ENCODE assay signal across 19 cellular contexts in the genomic region with DNA sequence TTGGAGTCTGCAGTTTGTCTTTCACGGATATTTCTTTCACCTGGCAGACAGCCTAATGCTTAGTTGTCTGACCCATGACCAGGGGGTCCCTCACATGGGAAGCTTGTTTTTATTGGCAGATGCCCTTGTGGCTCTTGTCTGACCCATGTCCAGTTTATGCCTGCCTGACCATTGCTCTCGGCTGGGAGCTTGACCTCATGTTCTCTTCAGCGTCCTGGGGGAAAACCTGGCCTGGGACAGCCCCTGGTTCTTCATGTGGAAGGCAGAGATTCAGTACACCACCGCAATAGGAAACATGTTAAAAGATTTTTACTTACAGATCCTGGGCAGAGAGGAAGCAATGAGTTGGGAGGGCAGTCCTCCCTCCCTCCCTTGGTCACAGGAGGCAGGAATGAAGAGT.
DNase-seq lines count a peak whose midpoint lies in the region; ATAC-seq, FAIRE-seq and TF ChIP-seq lines count a peak whose summit lies in the region.
"Had no signal": no experiment of that assay in that cellular context is flagged by ENCODE, and none has a peak within 500 bp of the region (broad histone marks: within the 10 kb centered on the region; RNA-seq: fewer than 3 reads in every experiment).

No MANE protein-coding gene starts in this region.

- peak; percentile 20 for DNase-seq in left cardiac atrium
- no peak for DNase-seq in right cardiac atrium
- no peak for DNase-seq in coronary artery (ENCODE audit: low spot score)
- no peak for DNase-seq in transverse colon
- no peak for DNase-seq in stimulated activated CD4-positive, alpha-beta T cell treated with anti-CD3 and anti-CD28 coated beads, Interleukin-2, amount 100 ng/mL, for 24 hours
- DNase-seq in D721Med (ENCODE audit: insufficient read length, low spot score) = no peak
- DNase-seq in Ammon's horn (ENCODE audit: low spot score) = no peak
- DNase-seq: CD8-positive, alpha-beta memory T cell; DMS79 treated with DMSO at 0.1 percent for 48 hours; GM23248; KBM-7; NCI-H1417 treated with DMSO at 0.1 percent for 48 hours; NCI-H2029; NCI-H774; PC-9 had no signal

- in situ Hi-C loops in transverse colon (cut with MboI; ENCODE audit: low pct_ligation_motif_present in 1 of 4, low pct_unique_long_range_greater_than_20kb in 1 of 4, low sequenced_read_pairs in 3 of 4) = no loop called here

- no peaks in the 10 kb centered on the region for H3K27me3 ChIP-seq in right cardiac atrium (ENCODE audit: control insufficient read depth, insufficient read depth)
- no peaks in the 10 kb centered on the region for H3K27me3 ChIP-seq in rectal smooth muscle tissue (ENCODE audit: control insufficient read depth, insufficient read depth, low read length)
- H3K27me3 ChIP-seq in transverse colon = no peaks in the 10 kb centered on the region
- H3K27me3 ChIP-seq: BLaER1 treated with 17β-estradiol and CSF1 and Interleukin-3, amounts not matched to agents 10 nM and 100 nM had no signal

- no peak for FAIRE-seq in D721Med (lab: Jason Lieb, UNC)
- FAIRE-seq: A204.1, G401.6 had no signal

- intact Hi-C loops in left cardiac atrium (cut with DNase I) (no loop called here), right cardiac atrium (cut with DNase I) (no loop called here), transverse colon (cut with DNase I; ENCODE audit: low total_unique reads) (no loop called here)

- H3K4me3 ChIP-seq in right cardiac atrium (ENCODE audit: low read length) (no peak overlapping the region), coronary artery (no peak overlapping the region), rectal smooth muscle tissue (ENCODE audit: low read length) (no peak overlapping the region), transverse colon (no peak overlapping the region)
- H3K4me3 ChIP-seq: BLaER1 treated with 17β-estradiol and CSF1 and Interleukin-3, amounts not matched to agents 10 nM and 100 nM; GM23248; PC-9 had no signal

- no peaks in the 10 kb centered on the region for H3K9me3 ChIP-seq in right cardiac atrium (ENCODE audit: control insufficient read depth, low read length)
- no peaks in the 10 kb centered on the region for H3K9me3 ChIP-seq in transverse colon

- 45% methylated on average over 4 of the region's 4 CpGs for WGBS in right cardiac atrium
- WGBS in transverse colon (ENCODE audit: low coverage in 1 of 2), 2 donors = 79 to 83% methylated on average over 1 to 4 of the region's 4 CpGs

- TF ChIP-seq CTCF in coronary artery (IDR thresholded peaks at IDR 0.05) (no peak), transverse colon (IDR thresholded peaks at IDR 0.05) (no peak), D721Med (IDR thresholded peaks at IDR 0.05; ENCODE audit: insufficient read depth, missing control alignments) (no peak)

- no peaks in the 10 kb centered on the region for H3K4me1 ChIP-seq in right cardiac atrium (ENCODE audit: control insufficient read depth, insufficient read depth, low read length)
- peaks cover 42% of the 10 kb centered on the region for H3K4me1 ChIP-seq in rectal smooth muscle tissue (ENCODE audit: control insufficient read depth, insufficient read depth, low read length)
- H3K4me1 ChIP-seq in transverse colon = peaks cover 0 to 17% (median 8%) of the 10 kb centered on the region in 4 donors
- H3K4me1 ChIP-seq: BLaER1 treated with 17β-estradiol and CSF1 and Interleukin-3, amounts not matched to agents 10 nM and 100 nM had no signal

- TF ChIP-seq EP300 in transverse colon (IDR thresholded peaks at IDR 0.05; ENCODE audit: low read depth) = no peak

- no peak overlapping the region for H3K9ac ChIP-seq in rectal smooth muscle tissue (ENCODE audit: low read length)
- H3K9ac ChIP-seq: BLaER1 treated with 17β-estradiol and CSF1 and Interleukin-3, amounts not matched to agents 10 nM and 100 nM; GM23248 had no signal

- no peak overlapping the region for H3K27ac ChIP-seq in right cardiac atrium (ENCODE audit: low read length)
- H3K27ac ChIP-seq in coronary artery = peak overlapping the region; percentile 4 to 49
- H3K27ac ChIP-seq in rectal smooth muscle tissue (ENCODE audit: low read depth, low read length) = peak overlapping the region; percentile 4
- peak overlapping the region in 3 of 4 donors; percentile 36 to 76 (median 67) for H3K27ac ChIP-seq in transverse colon
- H3K27ac ChIP-seq: BLaER1 treated with 17β-estradiol and CSF1 and Interleukin-3, amounts not matched to agents 10 nM and 100 nM; GM23248; PC-9 had no signal

- TF ChIP-seq POLR2A in transverse colon (IDR thresholded peaks at IDR 0.05) = no peak

- H3K36me3 ChIP-seq in rectal smooth muscle tissue (ENCODE audit: control insufficient read depth, insufficient read depth, low read length) (no peaks in the 10 kb centered on the region), transverse colon (no peaks in the 10 kb centered on the region)
- H3K36me3 ChIP-seq: BLaER1 treated with 17β-estradiol and CSF1 and Interleukin-3, amounts not matched to agents 10 nM and 100 nM had no signal

- ATAC-seq in left cardiac atrium (peak in 1 of 2 donors; percentile 26), right cardiac atrium (no peak)
